ENCODE assay signal across 1 cellular context in the genomic region with DNA sequence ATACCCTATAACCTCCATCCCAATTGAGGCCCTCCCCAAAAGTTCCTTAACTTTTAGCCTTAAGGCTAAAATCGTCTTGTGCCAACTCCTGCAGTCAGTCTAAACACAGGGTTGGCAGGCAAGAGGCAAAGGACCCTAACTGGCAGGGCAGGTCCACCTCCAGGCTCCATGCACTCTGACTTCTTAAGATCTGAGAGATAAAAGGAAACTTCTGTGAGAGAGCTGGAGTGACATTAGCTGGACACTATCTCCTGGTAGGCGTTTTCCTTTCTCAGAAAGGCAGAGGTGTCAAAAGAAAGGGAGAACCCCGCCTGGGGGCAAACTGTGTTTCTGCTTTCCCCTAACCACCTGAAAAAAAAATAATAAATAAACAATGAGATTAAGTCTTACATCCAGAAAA.
TF ChIP-seq lines count a peak whose summit lies in the region.

No MANE protein-coding gene starts in this region.

TF ChIP-seq in IMR-90, 13 proteins besides CTCF, POLR2A, EP300 and RAD21:
- TF ChIP-seq MAZ (IDR thresholded peaks at IDR 0.05; ENCODE audit: borderline replicate concordance, low read depth, low read length) (no peak), NFE2L2 (IDR thresholded peaks at IDR 0.05; ENCODE audit: low read depth, low read length) (no peak), CEBPB (IDR thresholded peaks at IDR 0.05; ENCODE audit: low read depth, low read length) (no peak), FOS (IDR thresholded peaks at IDR 0.05; ENCODE audit: low read depth, low read length) (no peak), BHLHE40 (IDR thresholded peaks at IDR 0.05; ENCODE audit: low read depth, low read length) (no peak), RFX5 (IDR thresholded peaks at IDR 0.05; ENCODE audit: low read depth, low read length) (no peak), SMC3 (IDR thresholded peaks at IDR 0.05; ENCODE audit: low read depth, low read length) (no peak), MAFK (IDR thresholded peaks at IDR 0.05; ENCODE audit: low read depth, low read length) (no peak), MXI1 (IDR thresholded peaks at IDR 0.05; ENCODE audit: borderline replicate concordance, low read depth, low read length) (no peak), CHD1 (IDR thresholded peaks at IDR 0.05; ENCODE audit: low read depth, low read length) (no peak), RCOR1 (IDR thresholded peaks at IDR 0.05; ENCODE audit: insufficient replicate concordance, low read length) (no peak)
- TF ChIP-seq, protein P1, sequence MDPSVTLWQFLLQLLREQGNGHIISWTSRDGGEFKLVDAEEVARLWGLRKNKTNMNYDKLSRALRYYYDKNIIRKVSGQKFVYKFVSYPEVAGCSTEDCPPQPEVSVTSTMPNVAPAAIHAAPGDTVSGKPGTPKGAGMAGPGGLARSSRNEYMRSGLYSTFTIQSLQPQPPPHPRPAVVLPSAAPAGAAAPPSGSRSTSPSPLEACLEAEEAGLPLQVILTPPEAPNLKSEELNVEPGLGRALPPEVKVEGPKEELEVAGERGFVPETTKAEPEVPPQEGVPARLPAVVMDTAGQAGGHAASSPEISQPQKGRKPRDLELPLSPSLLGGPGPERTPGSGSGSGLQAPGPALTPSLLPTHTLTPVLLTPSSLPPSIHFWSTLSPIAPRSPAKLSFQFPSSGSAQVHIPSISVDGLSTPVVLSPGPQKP (IDR thresholded peaks at IDR 0.05; ENCODE audit: borderline replicate concordance, low read depth, low read length) = no peak
- TF ChIP-seq, protein P2, sequence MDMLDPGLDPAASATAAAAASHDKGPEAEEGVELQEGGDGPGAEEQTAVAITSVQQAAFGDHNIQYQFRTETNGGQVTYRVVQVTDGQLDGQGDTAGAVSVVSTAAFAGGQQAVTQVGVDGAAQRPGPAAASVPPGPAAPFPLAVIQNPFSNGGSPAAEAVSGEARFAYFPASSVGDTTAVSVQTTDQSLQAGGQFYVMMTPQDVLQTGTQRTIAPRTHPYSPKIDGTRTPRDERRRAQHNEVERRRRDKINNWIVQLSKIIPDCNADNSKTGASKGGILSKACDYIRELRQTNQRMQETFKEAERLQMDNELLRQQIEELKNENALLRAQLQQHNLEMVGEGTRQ (IDR thresholded peaks at IDR 0.05; ENCODE audit: low read depth, low read length) = no peak
